Comparison of ENCODE assay signal across 8 cellular contexts in genomic region chr18:12990662-12990976, GRCh38. TPM values are rescaled to one million over a fixed set of nuclear protein-coding genes. Genes with fewer than 3 reads are reported as not detected.
DNase-seq lines count a peak whose midpoint lies in the region; ATAC-seq, FAIRE-seq and TF ChIP-seq lines count a peak whose summit lies in the region.

No MANE protein-coding gene starts in this region.

- peaks cover 43% of the 10 kb centered on the region for H3K79me2 ChIP-seq in astrocyte (ENCODE audit: insufficient read depth, low read length)

- H3K27me3 ChIP-seq in astrocyte (ENCODE audit: insufficient read depth, low read length) (no peaks in the 10 kb centered on the region), left lung (no peaks in the 10 kb centered on the region), tibial artery (no peaks in the 10 kb centered on the region)

- peak overlapping the region; percentile 6 for H3K27ac Mint-ChIP-seq in astrocyte (ENCODE audit: unreplicated experiment)

- DNase-seq in astrocyte (ENCODE audit: low read depth) = no peak
- DNase-seq in left lung = no peak
- no peak for DNase-seq in tibial artery
- DNase-seq in T-helper 9 cell = no peak
- no peak for DNase-seq in stimulated activated naive CD4-positive, alpha-beta T cell treated with Interleukin-2 at 50 U/mL for 16 hours (lab: John Stamatoyannopoulos, UW)

- TF ChIP-seq CTCF in astrocyte (IDR thresholded peaks at IDR 0.05; ENCODE audit: insufficient read depth, low read depth, low read length) = no peak
- no peak for TF ChIP-seq CTCF in left lung (IDR thresholded peaks at IDR 0.05)
- TF ChIP-seq CTCF in tibial artery (IDR thresholded peaks at IDR 0.05) = no peak

- no peaks in the 10 kb centered on the region for H3K27me3 Mint-ChIP-seq in astrocyte (ENCODE audit: low read depth, unreplicated experiment)

- H3K9me3 ChIP-seq in ES-I3 (ENCODE audit: control insufficient read depth, insufficient read depth, low read length) = no peaks in the 10 kb centered on the region
- no peaks in the 10 kb centered on the region for H3K9me3 ChIP-seq in astrocyte (ENCODE audit: insufficient read depth, low read depth, low read length)
- H3K9me3 ChIP-seq in left lung = no peaks in the 10 kb centered on the region
- no peaks in the 10 kb centered on the region for H3K9me3 ChIP-seq in tibial artery

- H3K36me3 ChIP-seq in ES-I3 (ENCODE audit: insufficient read depth, low read length) = no peaks in the 10 kb centered on the region
- H3K36me3 ChIP-seq in astrocyte (ENCODE audit: insufficient read depth, low read length) = peaks cover 3% of the 10 kb centered on the region
- peaks cover 0 to 7% of the 10 kb centered on the region in 2 donors for H3K36me3 ChIP-seq in left lung
- H3K36me3 ChIP-seq in tibial artery = no peaks in the 10 kb centered on the region

- peaks cover 3% of the 10 kb centered on the region for H3K36me3 Mint-ChIP-seq in astrocyte (ENCODE audit: low read depth, unreplicated experiment)

- peaks cover 15% of the 10 kb centered on the region for H3K4me1 Mint-ChIP-seq in astrocyte (ENCODE audit: low read depth, unreplicated experiment)

- peak overlapping the region; percentile 95 for H3K4me3 Mint-ChIP-seq in astrocyte (ENCODE audit: unreplicated experiment)

- FAIRE-seq in astrocyte (lab: Jason Lieb, UNC) = no peak

- peak overlapping the region; percentile 99 for H3K4me2 ChIP-seq in astrocyte (ENCODE audit: low read length)

- H2AFZ ChIP-seq in astrocyte (ENCODE audit: low read depth, low read length) = peak overlapping the region; percentile 94

- H3K27ac ChIP-seq in astrocyte (ENCODE audit: low read depth, low read length) (peak overlapping the region; percentile 90), left lung (peak overlapping the region; percentile 91 to 95), tibial artery (peak overlapping the region; percentile 52 to 79)

- H4K20me1 ChIP-seq in astrocyte (ENCODE audit: insufficient read depth, low read length) = peaks cover 23% of the 10 kb centered on the region

- peak; percentile 5 for ATAC-seq in HG03457 (IDR thresholded peaks at IDR 0.05; ENCODE audit: unreplicated experiment)
- ATAC-seq in left lung = peak; percentile 3
- ATAC-seq in GM19023 (IDR thresholded peaks at IDR 0.05; ENCODE audit: unreplicated experiment) = no peak

- H3K4me3 ChIP-seq in astrocyte (ENCODE audit: insufficient read depth, low read depth, low read length) (peak overlapping the region; percentile 95), left lung (peak overlapping the region; percentile 77 to 95), tibial artery (peak overlapping the region; percentile 81 to 90)

- H3K4me1 ChIP-seq in ES-I3 (ENCODE audit: insufficient read depth, low read length) = peaks cover 12% of the 10 kb centered on the region; the same call in 1 of the 2 replicates
- H3K4me1 ChIP-seq in astrocyte (ENCODE audit: insufficient read depth, low read length) = peaks cover 14% of the 10 kb centered on the region
- peaks cover 13 to 27% of the 10 kb centered on the region in 2 donors for H3K4me1 ChIP-seq in left lung
- peaks cover 0 to 24% (median 17%) of the 10 kb centered on the region in 4 donors for H3K4me1 ChIP-seq in tibial artery

- intact Hi-C loops in left lung (cut with DNase I) (no loop called here), tibial artery (cut with DNase I; ENCODE audit: low total_unique reads) (loop anchor here (2.0 to 10.0 kb wide), 2 partner anchors 44 to 734 kb away; partner anchors contain the start of genes FAM210A and RNMT)

- H3K9ac ChIP-seq in ES-I3 (ENCODE audit: low read depth, low read length) (peak overlapping the region; percentile 79), astrocyte (ENCODE audit: low read length) (peak overlapping the region; percentile 94)

- H3K9me3 Mint-ChIP-seq in astrocyte (ENCODE audit: unreplicated experiment) = no peaks in the 10 kb centered on the region

RNA-seq across cellular contexts. Expression of gene CEP192, which starts 0.5 kb away (rescaled TPM):
- total RNA-seq in astrocyte (12.6 and 13.9 TPM in 2 replicates), left lung (10 to 100 TPM; 22.0 to 22.3 TPM)

RNA-seq across cellular contexts. Expression of gene SEH1L, which starts 42.8 kb away (rescaled TPM):
- total RNA-seq in astrocyte (41.2 and 43.9 TPM in 2 replicates), left lung (10 to 100 TPM; 28.3 to 49.9 TPM)
